Comparison of ENCODE assay signal across 8 cellular contexts in genomic region chr7:2844153-2845077, GRCh38. TPM values are rescaled to one million over a fixed set of nuclear protein-coding genes. Genes with fewer than 3 reads are reported as not detected.
DNase-seq lines count a peak whose midpoint lies in the region; ATAC-seq, FAIRE-seq and TF ChIP-seq lines count a peak whose summit lies in the region.

GNA12 (minus strand) TSS chr7:2844308; CDS start chr7:2844161, 147 bp downstream.

- 3% methylated on average over 65 of the region's 80 CpGs; no CpG with 5 or more reads in 1 of the 2 experiments for WGBS in H1 (ENCODE audit: extremely low coverage in 1 of 2, insufficient coverage in 1 of 2, insufficient read length in 1 of 2, insufficient replicate concordance in 2 of 2, low coverage in 1 of 2, low lambda C conversion rate in 2 of 2, missing lambda C conversion rate in 1 of 2), 2 experiments
- WGBS in mesendoderm (ENCODE audit: extremely low coverage, insufficient coverage, low lambda C conversion rate): no CpG with 5 or more reads among the region's 80 CpGs

- DNase-seq in COLO668 (lab: John Stamatoyannopoulos, UW; ENCODE audit: unreplicated experiment) (peak; percentile 99), HT1080 (ENCODE audit: low read depth) (peak; percentile 98), NOMO-1 treated with DMSO at 0.1 percent for 48 hours (lab: John Stamatoyannopoulos, UW; ENCODE audit: unreplicated experiment) (peak; percentile 97), H1 (ENCODE audit: low read depth in 1 of 2, low spot score in 2 of 2) (peak; percentile 94 to 98), mesendoderm (peak; percentile 99)
- DNase-seq in activated CD8-positive, alpha-beta memory T cell treated with anti-CD3 and anti-CD28 coated beads for 4 hours (ENCODE audit: low read depth in 2 of 2): peak; percentile 96 to 97
- DNase-seq in stimulated activated CD8-positive, alpha-beta memory T cell treated with anti-CD3 and anti-CD28 coated beads, Interleukin-15, amount 100 ng/mL, for 1 hour (ENCODE audit: low read depth): peak; percentile 95

- H3K4me3 ChIP-seq in H1 (ENCODE audit: extremely low read depth in 1 of 4, insufficient read depth in 2 of 4, low read depth in 3 of 4, low read length in 4 of 4) (peak within 1 kb of the TSS; percentile 60 to 88 (median 74)), mesendoderm (ENCODE audit: low read length) (peak within 1 kb of the TSS; percentile 82)

- H2BK120ac ChIP-seq in H1 (replicated peaks; ENCODE audit: low read depth, low read length): no peak within 1 kb of the TSS
- peak within 1 kb of the TSS; percentile 16 for H2BK120ac ChIP-seq in mesendoderm (ENCODE audit: low read depth, low read length)

- H3K4ac ChIP-seq in H1 (replicated peaks; ENCODE audit: insufficient read length, low read depth, low read length) (no peak within 1 kb of the TSS), mesendoderm (ENCODE audit: low read depth, low read length) (peak within 1 kb of the TSS; percentile 63)

- peak within 1 kb of the TSS; percentile 56 for H4K91ac ChIP-seq in H1 (replicated peaks; ENCODE audit: insufficient read length, low read length)

- no peaks in the 10 kb centered on the region for H3K9me3 ChIP-seq in H1 (ENCODE audit: insufficient read depth in 2 of 2, low read depth in 1 of 2, low read length in 1 of 2)

- H3K4me1 ChIP-seq in H1 (replicated peaks in 1 of 4; ENCODE audit: control insufficient read depth in 3 of 4, insufficient read depth in 4 of 4, low read length in 3 of 4): peaks cover 3 to 11% (median 6%) of the 10 kb centered on the region in 4 experiments; a peak in 6 of 7 replicates
- H3K4me1 ChIP-seq in mesendoderm (ENCODE audit: control insufficient read depth, low read depth, low read length): peaks cover 4% of the 10 kb centered on the region

- H3K56ac ChIP-seq in H1 (replicated peaks; ENCODE audit: insufficient read length, low read depth, low read length) (no peak within 1 kb of the TSS), mesendoderm (ENCODE audit: low read length) (peak within 1 kb of the TSS; percentile 93)

- H4K5ac ChIP-seq in H1 (ENCODE audit: insufficient read length, low read depth, low read length) (peak within 1 kb of the TSS; percentile 55), mesendoderm (ENCODE audit: low read length) (no peak within 1 kb of the TSS)

- H3K4me2 ChIP-seq in H1 (ENCODE audit: insufficient read depth in 1 of 2, low read depth in 2 of 2, low read length in 2 of 2) (peak within 1 kb of the TSS; percentile 76 to 87), mesendoderm (ENCODE audit: low read length) (peak within 1 kb of the TSS; percentile 30)

- peak; percentile 95 for ATAC-seq in GM21360 (IDR thresholded peaks at IDR 0.05; ENCODE audit: unreplicated experiment)

- H3K27me3 ChIP-seq in H1 (replicated peaks in 1 of 4; ENCODE audit: control insufficient read depth in 3 of 4, extremely low read depth in 1 of 4, insufficient read depth in 3 of 4, low read length in 3 of 4): no peaks in the 10 kb centered on the region
- no peaks in the 10 kb centered on the region for H3K27me3 ChIP-seq in mesendoderm (ENCODE audit: insufficient read depth, low read length, poor library complexity)

- H3K23me2 ChIP-seq in H1 (ENCODE audit: low read depth, low read length): peaks cover 6% of the 10 kb centered on the region; the same call in 1 of the 2 replicates

- H2BK5ac ChIP-seq in H1 (ENCODE audit: low read depth, low read length) (peak within 1 kb of the TSS; percentile 76; the same call in 1 of the 2 replicates), mesendoderm (ENCODE audit: low read length) (no peak within 1 kb of the TSS)

- peaks cover 2 to 16% (median 3%) of the 10 kb centered on the region in 4 experiments; a peak in 2 of 8 replicates for H3K36me3 ChIP-seq in H1 (ENCODE audit: control insufficient read depth in 2 of 4, insufficient read depth in 4 of 4, low read length in 3 of 4)
- no peaks in the 10 kb centered on the region for H3K36me3 ChIP-seq in mesendoderm (ENCODE audit: control insufficient read depth, insufficient read depth, low read length)

- no peak within 1 kb of the TSS; the same call in 1 of the 2 replicates for H2BK15ac ChIP-seq in H1 (ENCODE audit: low read length)
- H2BK15ac ChIP-seq in mesendoderm (replicated peaks; ENCODE audit: low read depth): no peak within 1 kb of the TSS

- FAIRE-seq in H1 (lab: Jason Lieb, UNC): peak; percentile 32

- peaks cover 0 to 9% of the 10 kb centered on the region in 2 experiments for H4K20me1 ChIP-seq in H1 (replicated peaks in 1 of 2; ENCODE audit: control insufficient read depth in 1 of 2, insufficient read depth in 2 of 2, low read length in 2 of 2)

- H3K18ac ChIP-seq in H1 (ENCODE audit: extremely low read depth, low read length) (peak within 1 kb of the TSS; percentile 83), mesendoderm (ENCODE audit: low read length) (peak within 1 kb of the TSS; percentile 90)

- TF ChIP-seq RAD21 in H1 (IDR thresholded peaks at IDR 0.05 in 1 of 2, conservative IDR thresholded peaks at IDR 0.05 in 1 of 2; ENCODE audit: low read depth in 2 of 2, low read length in 2 of 2): no peak

- H3K79me2 ChIP-seq in H1 (ENCODE audit: control insufficient read depth in 1 of 2, insufficient read depth in 2 of 2, low read length in 2 of 2) (peaks cover 27 to 43% of the 10 kb centered on the region in 2 experiments), mesendoderm (ENCODE audit: control insufficient read depth, insufficient read depth, low read length) (peaks cover 37% of the 10 kb centered on the region)

- no peak for TF ChIP-seq CTCF in H1 (IDR thresholded peaks at IDR 0.05; ENCODE audit: control extremely low read depth in 1 of 3, insufficient read depth in 1 of 3, low read depth in 1 of 3, low read length in 3 of 3)

- H4K8ac ChIP-seq in H1 (ENCODE audit: extremely low read depth, insufficient read depth, low read length) (peak within 1 kb of the TSS; percentile 12; the same call in 1 of the 2 replicates), mesendoderm (ENCODE audit: low read depth, low read length) (no peak within 1 kb of the TSS)

- H2AK5ac ChIP-seq in H1 (ENCODE audit: low read depth, low read length) (peak within 1 kb of the TSS; percentile 82; the same call in 1 of the 2 replicates), mesendoderm (ENCODE audit: low read length) (no peak within 1 kb of the TSS)

- H3K79me1 ChIP-seq in H1 (ENCODE audit: low read depth, low read length): peaks cover 10% of the 10 kb centered on the region
- H3K79me1 ChIP-seq in mesendoderm (ENCODE audit: low read length): peaks cover 15% of the 10 kb centered on the region

- H3K23ac ChIP-seq in H1 (ENCODE audit: insufficient read length) (no peak within 1 kb of the TSS), mesendoderm (ENCODE audit: low read length) (peak within 1 kb of the TSS; percentile 51)

- peak within 1 kb of the TSS; percentile 33; the same call in 1 of the 2 replicates for H2BK12ac ChIP-seq in H1 (ENCODE audit: low read depth, low read length)

- 0 out of 2 replicates have a peak within 1 kb of the TSS, but pooled peaks have one; percentile 7 for H2AFZ ChIP-seq in H1 (ENCODE audit: low read length)

- CTCF ChIA-PET in H1 (lab: Charles Lee; ENCODE audit: partially characterized antibody): interaction anchor here (0.8 to 1.2 kb wide), 4 partner anchors 21 to 81 kb away, joined by 3 to 4 read pairs (median 3); no protein-coding TSS in a partner anchor

- H2BK20ac ChIP-seq in H1 (ENCODE audit: low read length): no peak within 1 kb of the TSS

- peak; percentile 37 to 63 for TF ChIP-seq POLR2A in H1 (IDR thresholded peaks at IDR 0.05; ENCODE audit: control extremely low read depth in 1 of 2, low read depth in 2 of 2, low read length in 2 of 2)

- POLR2A ChIA-PET in H1 (lab: Charles Lee; ENCODE audit: partially characterized antibody): interaction anchor here (0.7 to 1.3 kb wide), 5 partner anchors 29 to 110 kb away, joined by 3 read pairs; no protein-coding TSS in a partner anchor

- no peak for TF ChIP-seq EP300 in H1 (IDR thresholded peaks at IDR 0.05; ENCODE audit: borderline replicate concordance in 1 of 2, low read depth in 2 of 2, low read length in 2 of 2)

- peak within 1 kb of the TSS; percentile 48 to 93 (median 67); a peak in 6 of 7 replicates for H3K9ac ChIP-seq in H1 (replicated peaks in 1 of 4; ENCODE audit: extremely low read depth in 1 of 4, low read depth in 3 of 4, low read length in 3 of 4)
- H3K9ac ChIP-seq in mesendoderm (ENCODE audit: low read length): peak within 1 kb of the TSS; percentile 88

- H3K27ac ChIP-seq in H1 (ENCODE audit: low read depth, low read length) (peak within 1 kb of the TSS; percentile 53; the same call in 1 of the 2 replicates), mesendoderm (ENCODE audit: low read depth, low read length) (peak within 1 kb of the TSS; percentile 82)

- no peak within 1 kb of the TSS for H3K14ac ChIP-seq in H1 (ENCODE audit: insufficient read length)

TF ChIP-seq in H1, 55 proteins besides CTCF, POLR2A, EP300 and RAD21 (continues in another document):
- TF ChIP-seq RFX5 (IDR thresholded peaks at IDR 0.05; ENCODE audit: borderline replicate concordance, low read depth, low read length): no peak
- no peak for TF ChIP-seq KDM5A (IDR thresholded peaks at IDR 0.05; ENCODE audit: low read length)
- TF ChIP-seq PHF8 (conservative IDR thresholded peaks at IDR 0.05; ENCODE audit: low read depth, low read length): peak; percentile 34; the same call in 1 of the 2 replicates
- peak; percentile 45 for TF ChIP-seq TBP (IDR thresholded peaks at IDR 0.05; ENCODE audit: low read depth, low read length)
- no peak for TF ChIP-seq SRF (IDR thresholded peaks at IDR 0.05; ENCODE audit: low read depth, low read length)
- no peak for TF ChIP-seq CBX5 (IDR thresholded peaks at IDR 0.05; ENCODE audit: low read depth, low read length)

RNA-seq across cellular contexts. Expression of gene GNA12, which starts in this region (rescaled TPM):
- 10.1 and 25.1 TPM in 2 replicates for total RNA-seq in HT1080 (2014; rRNA removed; shearing (Covaris generic))
- polyA plus RNA-seq in HT1080 (2015; cell fraction: cytosol; rRNA removed): 54.8 and 66.0 TPM in 2 replicates
- 25.6 and 26.7 TPM in 2 replicates for polyA plus RNA-seq in HT1080 (2015; cell fraction: nucleus; rRNA removed)
- total RNA-seq in H1 (2021; fragmentation: NEBNext Ultra II Directional; extraction: Animal tissue kit (Norgen Biotek cat#: 25700)): 95.6 and 96.5 TPM in 2 replicates
- 109 and 121 TPM in 2 replicates for polyA plus RNA-seq in H1 (2011; rRNA removed)
- polyA plus RNA-seq in H1 (2011; cell fraction: cytosol; rRNA removed): 92.3 TPM
- 152 TPM for polyA plus RNA-seq in H1 (2011; cell fraction: nucleus; rRNA removed)
- 61.6 to 94.7 TPM (median 83.3 TPM) in 4 replicates for polyA plus RNA-seq in H1 (2012, experiment 1 of 2)
- 78.3 TPM for polyA plus RNA-seq in H1 (2012, experiment 2 of 2)
- 62.9 TPM for polyA plus RNA-seq in H1 (2013, experiment 1 of 2)
- 65.3 TPM for polyA plus RNA-seq in H1 (2013, experiment 2 of 2)
- polyA minus RNA-seq in H1 (2011; rRNA and poly(A)+ RNA removed): 176 and 215 TPM in 2 replicates
- 71.7 TPM for polyA minus RNA-seq in H1 (2011; cell fraction: cytosol; rRNA and poly(A)+ RNA removed)
- 67.7 TPM for polyA minus RNA-seq in H1 (2011; cell fraction: nucleus; rRNA and poly(A)+ RNA removed)
- polyA plus RNA-seq in mesendoderm (2013, experiment 1 of 2): 46.1 TPM
- polyA plus RNA-seq in mesendoderm (2013, experiment 2 of 2): 47.4 TPM

Comparison
In these comparisons a context has a peak if more than half of its experiments do, and no peak if none do; other contexts are left out.
1. Peak in every context shown above with its lines: DNase-seq, ATAC-seq, H3K4me3 ChIP-seq and H3K27ac ChIP-seq.